8 cellular contexts compared by ENCODE assay signal in the genomic region with DNA sequence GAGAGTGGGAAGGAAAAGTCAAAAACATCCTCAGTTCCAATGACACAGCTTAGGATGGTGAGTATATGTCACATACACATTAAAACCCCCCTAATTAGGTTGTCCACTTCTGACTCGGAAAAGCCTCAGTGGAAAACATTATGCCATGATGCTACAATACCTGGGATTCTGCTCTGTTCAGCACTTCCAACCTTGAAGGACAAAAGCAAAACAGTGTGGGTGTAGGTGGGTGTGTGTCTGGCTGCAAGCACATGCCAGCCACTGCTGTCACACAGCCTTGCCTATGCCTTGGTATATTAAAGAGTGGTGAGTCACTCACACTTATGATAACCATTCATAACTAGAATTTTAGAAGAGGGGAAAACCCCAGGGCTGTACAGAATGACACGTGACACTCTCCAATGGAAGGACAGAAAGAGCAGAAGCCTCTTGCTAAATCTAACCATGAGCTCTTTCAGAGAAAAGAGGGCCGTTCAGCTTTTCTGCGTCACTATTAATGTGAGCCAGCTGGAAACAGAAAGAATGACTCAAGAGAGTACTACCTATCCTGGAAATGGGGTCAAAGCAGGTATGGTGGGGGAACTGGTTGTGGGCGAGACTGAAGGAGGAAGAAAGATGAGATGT.
DNase-seq lines count a peak whose midpoint lies in the region; ATAC-seq lines count a peak whose summit lies in the region.

No MANE protein-coding gene starts in this region.

- H3K79me2 ChIP-seq in mesendoderm (ENCODE audit: control insufficient read depth, insufficient read depth, low read length): no peaks in the 10 kb centered on the region

- ATAC-seq in GM21367 (IDR thresholded peaks at IDR 0.05; ENCODE audit: unreplicated experiment) (peak; percentile 93), HG03575 (IDR thresholded peaks at IDR 0.05; ENCODE audit: extremely low read depth, insufficient number of reproducible peaks, low FRiP score, unreplicated experiment) (peak; percentile 84)

- no peak overlapping the region for H2BK5ac ChIP-seq in mesendoderm (ENCODE audit: low read length)

- H3K79me1 ChIP-seq in mesendoderm (ENCODE audit: low read length): no peaks in the 10 kb centered on the region

- no peak overlapping the region for H2AK5ac ChIP-seq in mesendoderm (ENCODE audit: low read length)

- DNase-seq in Daoy (ENCODE audit: low read depth) (peak; percentile 2), mesendoderm (no peak), cerebellum (ENCODE audit: low spot score) (no peak), pons (ENCODE audit: low spot score) (no peak)
- peak; percentile 58 for DNase-seq in activated naive CD4-positive, alpha-beta T cell treated with anti-CD3 and anti-CD28 coated beads, Interleukin-2, amount 50 U/mL, for 16 hours
- peak; percentile 42 for DNase-seq in stimulated activated CD8-positive, alpha-beta memory T cell treated with anti-CD3 and anti-CD28 coated beads, Interleukin-12 subunit alpha, Interleukin-12 subunit beta, amount 100 ng/mL, for 24 hours (ENCODE audit: extremely low read depth)

- no peak overlapping the region for H2BK15ac ChIP-seq in mesendoderm (replicated peaks; ENCODE audit: low read depth)

- no peak overlapping the region for H3K56ac ChIP-seq in mesendoderm (ENCODE audit: low read length)

- H3K4ac ChIP-seq in mesendoderm (ENCODE audit: low read depth, low read length): no peak overlapping the region

- no peak overlapping the region for H2BK120ac ChIP-seq in mesendoderm (ENCODE audit: low read depth, low read length)

- H3K27me3 ChIP-seq in mesendoderm (ENCODE audit: insufficient read depth, low read length, poor library complexity): no peaks in the 10 kb centered on the region

- H3K23ac ChIP-seq in mesendoderm (ENCODE audit: low read length): no peak overlapping the region

- no CpG with 5 or more reads among the region's 5 CpGs for WGBS in mesendoderm (ENCODE audit: extremely low coverage, insufficient coverage, low lambda C conversion rate)

- H3K4me1 ChIP-seq in mesendoderm (ENCODE audit: control insufficient read depth, low read depth, low read length): no peaks in the 10 kb centered on the region

- H4K5ac ChIP-seq in mesendoderm (ENCODE audit: low read length): no peak overlapping the region

- H3K4me2 ChIP-seq in mesendoderm (ENCODE audit: low read length): no peak overlapping the region

- H3K18ac ChIP-seq in mesendoderm (ENCODE audit: low read length): no peak overlapping the region

- no peak overlapping the region for H3K27ac ChIP-seq in mesendoderm (ENCODE audit: low read depth, low read length)

- H3K36me3 ChIP-seq in mesendoderm (ENCODE audit: control insufficient read depth, insufficient read depth, low read length): no peaks in the 10 kb centered on the region

- H3K4me3 ChIP-seq in mesendoderm (ENCODE audit: low read length): no peak overlapping the region

- H4K8ac ChIP-seq in mesendoderm (ENCODE audit: low read depth, low read length): no peak overlapping the region

- H3K9ac ChIP-seq in mesendoderm (ENCODE audit: low read length): no peak overlapping the region

Comparison
In these comparisons a context has a peak if more than half of its experiments do, and no peak if none do; other contexts are left out.
1. DNase-seq: peak in Daoy (single experiment), activated naive CD4-positive, alpha-beta T cell treated with anti-CD3 and anti-CD28 coated beads, Interleukin-2, amount 50 U/mL, for 16 hours (single experiment) and stimulated activated CD8-positive, alpha-beta memory T cell treated with anti-CD3 and anti-CD28 coated beads, Interleukin-12 subunit alpha, Interleukin-12 subunit beta, amount 100 ng/mL, for 24 hours (single experiment); none in mesendoderm (single experiment), cerebellum (single experiment) and pons (single experiment).